In the genomic region with DNA sequence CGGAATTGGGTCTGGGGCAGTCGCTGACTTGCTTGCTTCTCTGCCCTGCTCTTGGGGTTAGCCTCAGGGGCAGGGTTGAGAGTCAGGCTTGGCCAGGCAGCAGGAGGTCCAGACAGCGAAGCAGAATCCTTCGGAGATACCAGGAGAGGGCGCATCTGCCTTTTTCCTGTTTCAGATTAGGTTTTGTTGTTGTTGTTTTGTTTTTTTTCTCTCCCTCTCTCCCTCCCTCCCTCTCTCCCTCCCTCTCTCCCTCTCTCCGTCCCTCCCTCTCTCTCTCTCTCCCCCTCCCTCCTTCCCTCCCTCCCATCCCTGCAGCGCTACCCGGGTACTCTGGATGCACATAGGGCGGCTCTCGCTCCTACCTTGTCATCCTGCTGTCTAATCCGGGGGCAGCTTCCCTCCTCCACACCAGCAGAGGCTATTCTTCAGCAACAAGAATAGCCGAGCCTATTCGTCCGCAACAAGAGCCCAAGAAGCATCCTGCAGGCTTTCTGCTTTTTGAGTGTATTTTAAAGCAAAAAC, we compare ENCODE assay signal across 8 cellular contexts. TPM values are rescaled to one million over a fixed set of nuclear protein-coding genes. Genes with fewer than 3 reads are reported as not detected.
DNase-seq lines count a peak whose midpoint lies in the region; ATAC-seq and TF ChIP-seq lines count a peak whose summit lies in the region.

No MANE protein-coding gene starts in this region.

- DNase-seq in RKO (ENCODE audit: low spot score) (peak; percentile 87), Right ventricle myocardium superior (no peak), osteoblast (ENCODE audit: insufficient read length, low spot score, missing footprints) (peak; percentile 82)
- peak; percentile 50 for DNase-seq in activated naive CD8-positive, alpha-beta T cell treated with anti-CD3 and anti-CD28 coated beads, Interleukin-2, amount 10 ng/mL, durations not matched to agents 7 days and 5 days

- H3K4me3 ChIP-seq in DOHH2 (ENCODE audit: low read length) = peak overlapping the region; percentile 60
- peak overlapping the region; percentile 100 for H3K4me3 ChIP-seq in HUES6 (ENCODE audit: low read depth, low read length)
- H3K4me3 ChIP-seq in osteoblast (ENCODE audit: insufficient read depth, low read length) = peak overlapping the region; percentile 95

- H3K4me2 ChIP-seq in DOHH2 (ENCODE audit: low read length) (peak overlapping the region; percentile 67), osteoblast (ENCODE audit: insufficient read depth, low read length) (peak overlapping the region; percentile 97)

- peaks cover 21% of the 10 kb centered on the region for H3K4me1 Mint-ChIP-seq in activated naive CD8-positive, alpha-beta T cell treated with anti-CD3 and anti-CD28 coated beads, Interleukin-2, amount 10 ng/mL, durations not matched to agents 7 days and 5 days

- H3K27me3 ChIP-seq in DOHH2 (ENCODE audit: control insufficient read depth, low read length) (peaks cover 33% of the 10 kb centered on the region), HUES6 (ENCODE audit: control insufficient read depth, insufficient read depth, low read length) (peaks cover 6% of the 10 kb centered on the region), osteoblast (ENCODE audit: insufficient read depth, low read length) (no peaks in the 10 kb centered on the region)

- peaks cover 16% of the 10 kb centered on the region for H3K36me3 Mint-ChIP-seq in activated naive CD8-positive, alpha-beta T cell treated with anti-CD3 and anti-CD28 coated beads, Interleukin-2, amount 10 ng/mL, durations not matched to agents 7 days and 5 days

- POLR2A ChIA-PET in activated naive CD8-positive, alpha-beta T cell treated with anti-CD3 and anti-CD28 coated beads, Interleukin-2, amount 10 ng/mL, durations not matched to agents 7 days and 5 days (lab: Charles Lee) = interaction anchor here (0.7 to 2.3 kb wide), 4 partner anchors 9 to 217 kb away, joined by 3 to 15 read pairs (median 6); no protein-coding TSS in a partner anchor

- peak overlapping the region; percentile 96 for H2AFZ ChIP-seq in osteoblast (ENCODE audit: low read length)

- H3K9me3 Mint-ChIP-seq in activated naive CD8-positive, alpha-beta T cell treated with anti-CD3 and anti-CD28 coated beads, Interleukin-2, amount 10 ng/mL, durations not matched to agents 7 days and 5 days = no peaks in the 10 kb centered on the region

- H3K27ac Mint-ChIP-seq in activated naive CD8-positive, alpha-beta T cell treated with anti-CD3 and anti-CD28 coated beads, Interleukin-2, amount 10 ng/mL, durations not matched to agents 7 days and 5 days = peak overlapping the region; percentile 93

- H3K9me2 ChIP-seq in DOHH2 (replicated peaks; ENCODE audit: control insufficient read depth, low read length) = no peaks in the 10 kb centered on the region

- no peak for TF ChIP-seq CTCF in DOHH2 (IDR thresholded peaks at IDR 0.05; ENCODE audit: low read depth, low read length, poor library complexity, severe bottlenecking)
- TF ChIP-seq CTCF in osteoblast (IDR thresholded peaks at IDR 0.05; ENCODE audit: extremely low read depth, low read depth, low read length) = no peak

- H3K36me3 ChIP-seq in DOHH2 (ENCODE audit: control insufficient read depth, low read length) (no peaks in the 10 kb centered on the region), HUES6 (ENCODE audit: control insufficient read depth, insufficient read depth, low read length) (no peaks in the 10 kb centered on the region), osteoblast (ENCODE audit: insufficient read depth, low read length) (no peaks in the 10 kb centered on the region)

- H3K9me3 ChIP-seq in DOHH2 (ENCODE audit: control insufficient read depth, insufficient read depth, low read length) (no peaks in the 10 kb centered on the region), HUES6 (ENCODE audit: control insufficient read depth, insufficient read depth, low read depth, low read length) (no peaks in the 10 kb centered on the region), osteoblast (ENCODE audit: low read depth, low read length) (no peaks in the 10 kb centered on the region)

- H3K27me3 Mint-ChIP-seq in activated naive CD8-positive, alpha-beta T cell treated with anti-CD3 and anti-CD28 coated beads, Interleukin-2, amount 10 ng/mL, durations not matched to agents 7 days and 5 days = no peaks in the 10 kb centered on the region

- peaks cover 15% of the 10 kb centered on the region for H3K4me1 ChIP-seq in DOHH2 (ENCODE audit: control insufficient read depth, low read length)
- H3K4me1 ChIP-seq in HUES6 (ENCODE audit: control insufficient read depth, insufficient read depth, low read length) = peaks cover 7% of the 10 kb centered on the region
- H3K4me1 ChIP-seq in osteoblast (ENCODE audit: insufficient read depth, low read length) = peaks cover 25% of the 10 kb centered on the region

- H3F3A ChIP-seq in DOHH2 (ENCODE audit: control insufficient read depth, insufficient read depth) = no peaks in the 10 kb centered on the region

- no peaks in the 10 kb centered on the region for H3K79me2 ChIP-seq in DOHH2 (ENCODE audit: control insufficient read depth, low read length)
- peaks cover 38% of the 10 kb centered on the region for H3K79me2 ChIP-seq in osteoblast (ENCODE audit: insufficient read depth, low read length)

- peak overlapping the region; percentile 97 for H3K4me3 Mint-ChIP-seq in activated naive CD8-positive, alpha-beta T cell treated with anti-CD3 and anti-CD28 coated beads, Interleukin-2, amount 10 ng/mL, durations not matched to agents 7 days and 5 days

- ATAC-seq in GM21515 (IDR thresholded peaks at IDR 0.05; ENCODE audit: unreplicated experiment) = peak; percentile 38
- peak; percentile 44 for ATAC-seq in activated naive CD8-positive, alpha-beta T cell treated with anti-CD3 and anti-CD28 coated beads, Interleukin-2, amount 10 ng/mL, durations not matched to agents 7 days and 5 days (ENCODE audit: low read depth)
- ATAC-seq in Right ventricle myocardium superior (ENCODE audit: poor library complexity) = peak; percentile 26
- ATAC-seq in GM18519 (IDR thresholded peaks at IDR 0.05; ENCODE audit: low FRiP score, unreplicated experiment) = no peak

- intact Hi-C loops in Right ventricle myocardium superior (cut with DNase I) = loop anchor here (10.0 kb wide), 1 partner anchor 384 kb away; no protein-coding TSS in a partner anchor

- H3K27ac ChIP-seq in DOHH2 (ENCODE audit: low read depth, low read length) (no peak overlapping the region), HUES6 (ENCODE audit: low read depth, low read length) (no peak overlapping the region; the same call in 1 of the 2 replicates), osteoblast (ENCODE audit: low read depth, low read length) (peak overlapping the region; percentile 67)

- H4K20me1 ChIP-seq in DOHH2 (ENCODE audit: control insufficient read depth, insufficient read depth, low read depth, low read length) (no peaks in the 10 kb centered on the region), osteoblast (ENCODE audit: insufficient read depth, low read length) (peaks cover 7% of the 10 kb centered on the region)

- H3K9ac ChIP-seq in HUES6 (ENCODE audit: low read length) = peak overlapping the region; percentile 74

RNA-seq across cellular contexts. Expression of a gene that starts 0.8 kb away (rescaled TPM):
- 10 to 100 TPM; 95.6 to 98.2 TPM for total RNA-seq in activated naive CD8-positive, alpha-beta T cell treated with anti-CD3 and anti-CD28 coated beads, Interleukin-2, amount 10 ng/mL, durations not matched to agents 7 days and 5 days
- total RNA-seq in Right ventricle myocardium superior (149 TPM), osteoblast (132 and 140 TPM in 2 replicates)
